Comparison of ENCODE assay signal across 8 cellular contexts in genomic region chrX:102599950-102600579, GRCh38. TPM values are rescaled to one million over a fixed set of nuclear protein-coding genes. Genes with fewer than 3 reads are reported as not detected.
DNase-seq lines count a peak whose midpoint lies in the region; ATAC-seq and TF ChIP-seq lines count a peak whose summit lies in the region.

No MANE protein-coding gene starts in this region.

- H3K9me3 ChIP-seq in MG63: no peaks in the 10 kb centered on the region
- no peaks in the 10 kb centered on the region for H3K9me3 ChIP-seq in liver (ENCODE audit: control insufficient read depth in 4 of 4, low read length in 3 of 4)
- H3K9me3 ChIP-seq in testis: no peaks in the 10 kb centered on the region

- 7% methylated on average over 6 of the region's 6 CpGs for WGBS in liver
- WGBS in testis, 2 donors: 0% methylated on average over 6 of the region's 6 CpGs

- intact Hi-C loops in testis (cut with DNase I; ENCODE audit: low total_unique reads): no loop called here

- peak; percentile 17 for ATAC-seq in GM21619 (IDR thresholded peaks at IDR 0.05; ENCODE audit: unreplicated experiment)
- ATAC-seq in HG02763 (IDR thresholded peaks at IDR 0.05; ENCODE audit: unreplicated experiment): no peak
- ATAC-seq in GM18873 (IDR thresholded peaks at IDR 0.05; ENCODE audit: low FRiP score, unreplicated experiment): no peak

- H3K4me1 ChIP-seq in liver (ENCODE audit: control insufficient read depth in 4 of 4, insufficient read depth in 4 of 4, low read length in 3 of 4) (peaks cover 0 to 6% (median 4%) of the 10 kb centered on the region in 4 donors), testis (no peaks in the 10 kb centered on the region)

- H3K36me3 ChIP-seq in MG63 (no peaks in the 10 kb centered on the region), liver (ENCODE audit: control insufficient read depth in 4 of 4, insufficient read depth in 3 of 4, low read depth in 1 of 4, low read length in 3 of 4) (peaks cover 0 to 2% (median 0%) of the 10 kb centered on the region in 4 donors), testis (ENCODE audit: low read depth, missing control alignments) (no peaks in the 10 kb centered on the region)

- peak in 1 of 2 donors; percentile 11 for TF ChIP-seq RAD21 in liver (IDR thresholded peaks at IDR 0.05)

- in situ Hi-C loops in Caki2 (cut with HindIII; ENCODE audit: low pct_unique_long_range_greater_than_20kb, low sequenced_read_pairs): no loop called here

- no peak for TF ChIP-seq POLR2A in testis (IDR thresholded peaks at IDR 0.05)

- peak overlapping the region in 1 of 2 donors; percentile 88 for H3K9ac ChIP-seq in liver (ENCODE audit: low read depth in 1 of 2, low read length in 2 of 2)

- H3K27me3 ChIP-seq in MG63 (no peaks in the 10 kb centered on the region), liver (ENCODE audit: control insufficient read depth in 4 of 4, insufficient read depth in 4 of 4, low read length in 3 of 4) (no peaks in the 10 kb centered on the region), testis (no peaks in the 10 kb centered on the region)

- H3K4me3 ChIP-seq in MG63 (peak overlapping the region; percentile 61), cardiac fibroblast (replicated peaks in 1 of 2; ENCODE audit: low read depth in 2 of 2, low read length in 2 of 2) (peak overlapping the region; percentile 61 to 72), liver (ENCODE audit: low read depth in 1 of 3, low read length in 3 of 3) (peak overlapping the region; percentile 60 to 94 (median 65)), testis (peak overlapping the region; percentile 55 to 73)

- DNase-seq in Caki2 (ENCODE audit: low read depth): peak; percentile 6
- no peak for DNase-seq in MG63
- peak; percentile 30 to 50 for DNase-seq in cardiac fibroblast (ENCODE audit: low read depth in 2 of 2)
- DNase-seq in testis: no peak

- peak; percentile 3 for TF ChIP-seq CTCF in cardiac fibroblast (IDR thresholded peaks at IDR 0.05; ENCODE audit: low read depth, low read length)
- TF ChIP-seq CTCF in liver (IDR thresholded peaks at IDR 0.05; ENCODE audit: low read depth, low read length, missing input control): no peak
- no peak for TF ChIP-seq CTCF in testis (IDR thresholded peaks at IDR 0.05)

- peak overlapping the region; percentile 55 to 82 for H3K27ac ChIP-seq in liver (ENCODE audit: low read depth in 1 of 2, low read length in 2 of 2)
- H3K27ac ChIP-seq in testis: peak overlapping the region; percentile 77 to 80

TF ChIP-seq in liver, 16 proteins besides CTCF, POLR2A, EP300 and RAD21:
- TF ChIP-seq FOXA1 (IDR thresholded peaks at IDR 0.05): no peak
- no peak for TF ChIP-seq HNF4A (conservative IDR thresholded peaks at IDR 0.05)
- TF ChIP-seq MAX (IDR thresholded peaks at IDR 0.05): no peak
- TF ChIP-seq GABPA (IDR thresholded peaks at IDR 0.05 in 1 of 2, conservative IDR thresholded peaks at IDR 0.05 in 1 of 2): no peak
- no peak for TF ChIP-seq TAF1 (conservative IDR thresholded peaks at IDR 0.05)
- TF ChIP-seq SP1 (IDR thresholded peaks at IDR 0.05): no peak
- no peak for TF ChIP-seq ATF3 (IDR thresholded peaks at IDR 0.05)
- no peak for TF ChIP-seq YY1 (IDR thresholded peaks at IDR 0.05)
- TF ChIP-seq NR2F2 (IDR thresholded peaks at IDR 0.05): no peak
- TF ChIP-seq RXRA (IDR thresholded peaks at IDR 0.05): no peak
- TF ChIP-seq HNF4G (IDR thresholded peaks at IDR 0.05): no peak
- TF ChIP-seq ZBTB33 (IDR thresholded peaks at IDR 0.05): no peak
- TF ChIP-seq JUND (IDR thresholded peaks at IDR 0.05): no peak
- no peak for TF ChIP-seq FOXA2 (IDR thresholded peaks at IDR 0.05)

RNA-seq across cellular contexts. Expression of gene ARMCX5, which starts 0.8 kb away (rescaled TPM):
- 22.1 and 33.6 TPM in 2 replicates for total RNA-seq in Caki2 (2014; rRNA removed; shearing (Covaris generic); ENCODE audit: low replicate concordance)
- 2.9 and 6.6 TPM in 2 replicates for total RNA-seq in MG63 (2014; rRNA removed; shearing (Covaris generic); ENCODE audit: low replicate concordance)
- total RNA-seq in liver: 1 to 10 TPM; 7.2 to 9.6 TPM
- polyA plus RNA-seq in liver: 1 to 10 TPM; 3.2 to 6.5 TPM
- 10 to 100 TPM; 12.4 to 17.3 TPM for total RNA-seq in testis
- polyA plus RNA-seq in testis (ENCODE audit: insufficient read depth, low read depth, low replicate concordance): 6.7 TPM

RNA-seq across cellular contexts. Expression of gene GPRASP1, which starts 51.2 kb away (rescaled TPM):
- total RNA-seq in Caki2 (2014; rRNA removed; shearing (Covaris generic); ENCODE audit: low replicate concordance): not detected in 2 replicates
- 0.10 TPM in 1 of 2 replicates, not detected in the other for total RNA-seq in MG63 (2014; rRNA removed; shearing (Covaris generic); ENCODE audit: low replicate concordance)
- 1 to 10 TPM; 3.2 to 3.8 TPM for total RNA-seq in liver
- polyA plus RNA-seq in liver: under 1 TPM; 0.51 to 0.54 TPM
- 10 to 100 TPM in 1 of 2 donors, 1 to 10 TPM in 1; 7.5 to 16.1 TPM for total RNA-seq in testis
- polyA plus RNA-seq in testis (ENCODE audit: insufficient read depth, low read depth, low replicate concordance): 9.7 TPM

Comparison
In these comparisons a context has a peak if more than half of its experiments do, and no peak if none do; other contexts are left out.
1. DNase-seq: peak in Caki2 (single experiment) and cardiac fibroblast (2 of 2); none in MG63 (single experiment) and testis (single experiment).
2. Peak in every context shown above with its lines, with median percentiles within 50 percentile points of each other: H3K4me3 ChIP-seq.